8 cellular contexts compared by ENCODE assay signal in genomic region chr6:15245361-15246216, GRCh38. TPM values are rescaled to one million over a fixed set of nuclear protein-coding genes. Genes with fewer than 3 reads are reported as not detected.
A peak's percentile ranks its signal among the peaks of the same experiment; 100 is the strongest.
DNase-seq lines count a peak whose midpoint lies in the region; ATAC-seq and TF ChIP-seq lines count a peak whose summit lies in the region.

Gene JARID2, plus strand, starts transcription at chr6:15246069. Its CDS starts 471 bp downstream, at chr6:15246540.

- H3K36me3 ChIP-seq in aorta (ENCODE audit: control insufficient read depth in 1 of 2, insufficient read depth in 2 of 2, low read length in 1 of 2) = no peaks in the 10 kb centered on the region

- ATAC-seq in GM18511 (IDR thresholded peaks at IDR 0.05; ENCODE audit: unreplicated experiment) (peak; percentile 67), HG03025 (IDR thresholded peaks at IDR 0.05; ENCODE audit: low FRiP score, unreplicated experiment) (peak; percentile 46), aorta (ENCODE audit: low FRiP score) (peak; percentile 92)

- H3K27me3 ChIP-seq in aorta (ENCODE audit: control insufficient read depth in 1 of 2, insufficient read depth in 2 of 2, low read length in 1 of 2) = no peaks in the 10 kb centered on the region

- no peaks in the 10 kb centered on the region for H3K4me1 ChIP-seq in aorta (ENCODE audit: control insufficient read depth in 1 of 2, insufficient read depth in 2 of 2, low read length in 2 of 2)

- DNase-seq in NCI-H2081 (lab: John Stamatoyannopoulos, UW) (peak; percentile 96 to 97), T-helper 9 cell (peak; percentile 94), astrocyte of the cerebellum (ENCODE audit: low read depth) (peak; percentile 93), hepatic stellate cell (ENCODE audit: low spot score) (peak; percentile 98), renal cortical epithelial cell (ENCODE audit: low read depth) (peak; percentile 93), aorta (peak; percentile 100)

- peak within 1 kb of the TSS; percentile 49 to 82 for H3K27ac ChIP-seq in aorta (ENCODE audit: low read depth in 1 of 2, low read length in 2 of 2)

- intact Hi-C loops in aorta (cut with DNase I) = loop anchor here in 1 of 2 donors (5.0 to 10.0 kb wide), 2 partner anchors 197 to 229 kb away; no protein-coding TSS in a partner anchor

- H3K4me3 ChIP-seq in astrocyte of the cerebellum (ENCODE audit: low read depth, low read length) (peak within 1 kb of the TSS; percentile 49), aorta (ENCODE audit: low read length in 2 of 2) (peak within 1 kb of the TSS; percentile 86 to 100)

- no peaks in the 10 kb centered on the region for H3K9me3 ChIP-seq in aorta (ENCODE audit: control insufficient read depth, low read length)

- 0 to 1% methylated on average over 58 to 59 of the region's 59 CpGs for WGBS in aorta, 2 donors

- in situ Hi-C loops in astrocyte of the cerebellum (cut with HindIII; ENCODE audit: low sequenced_read_pairs) = no loop called here

- TF ChIP-seq CTCF in astrocyte of the cerebellum (IDR thresholded peaks at IDR 0.05; ENCODE audit: low read depth, low read length, missing control alignments) = no peak

RNA-seq across cellular contexts. Expression of gene JARID2, which starts in this region (rescaled TPM):
- total RNA-seq in renal cortical epithelial cell = 5.9 and 8.5 TPM in 2 replicates
- total RNA-seq in aorta = 10 to 100 TPM; 11.0 to 13.0 TPM
- 1 to 10 TPM in 1 of 2 donors, under 1 TPM in 1; 0.88 to 3.1 TPM for polyA plus RNA-seq in aorta

Comparison
In these comparisons a context has a peak if more than half of its experiments do, and no peak if none do; other contexts are left out.
1. Peak in every context shown above with its lines: DNase-seq, ATAC-seq, H3K4me3 ChIP-seq and H3K27ac ChIP-seq.